ENCODE assay signal across 29 cellular contexts in genomic region chr9:1411826-1412225, GRCh38.
"Had no signal": no experiment of that assay in that cellular context is flagged by ENCODE, and none has a peak within 500 bp of the region (broad histone marks: within the 10 kb centered on the region; RNA-seq: fewer than 3 reads in every experiment).

No MANE protein-coding gene starts in this region.

- DNase-seq: colonic mucosa; cortex of kidney; effector CD8-positive, alpha-beta T cell; effector memory CD8-positive, alpha-beta T cell; endodermal cell; erythroblast; esophagus squamous epithelium; foreskin fibroblast; foreskin melanocyte; gastrocnemius medialis; glutamatergic neuron; head of caudate nucleus; heart right ventricle; hippocampal formation; left cardiac atrium; left ventricle myocardium inferior; lower lobe of right lung; mesenchymal stem cell; mucosa of descending colon; naive B cell; naive thymus-derived CD8-positive, alpha-beta T cell had no signal

- H3K27ac ChIP-seq: colonic mucosa, epithelial cell of prostate, esophagus squamous epithelium, gastrocnemius medialis, heart right ventricle, left ventricle myocardium inferior, lower lobe of right lung had no signal

- H3K4me1 ChIP-seq: colonic mucosa, esophagus squamous epithelium, gastrocnemius medialis, heart right ventricle, left ventricle myocardium inferior, lower lobe of right lung had no signal

- FAIRE-seq: endometrium, islet of Langerhans, keratinocyte had no signal

- H3K27ac Mint-ChIP-seq: dendritic cell treated with granulocyte-macrophage colony-stimulating factor and Interleukin-4, amounts not matched to agents 40 ng/mL and 50 ng/mL, for 4 days; effector memory CD8-positive, alpha-beta T cell; endodermal cell; mesothelial cell of epicardium; naive B cell; naive thymus-derived CD8-positive, alpha-beta T cell had no signal

- H3K4me1 Mint-ChIP-seq: endodermal cell; mesothelial cell of epicardium; naive B cell; naive thymus-derived CD8-positive, alpha-beta T cell had no signal

- H3K36me3 ChIP-seq: colonic mucosa, esophagus squamous epithelium, gastrocnemius medialis, heart right ventricle, left ventricle myocardium inferior, lower lobe of right lung had no signal

- H3K9me3 ChIP-seq: colonic mucosa, esophagus squamous epithelium, gastrocnemius medialis, heart right ventricle, left ventricle myocardium inferior, lower lobe of right lung, mucosa of descending colon had no signal

- H3K36me3 Mint-ChIP-seq: mesothelial cell of epicardium; naive B cell; naive thymus-derived CD8-positive, alpha-beta T cell had no signal

- ATAC-seq: effector memory CD8-positive, alpha-beta T cell; esophagus mucosa; gastrocnemius medialis; heart right ventricle; left cardiac atrium; left lobe of liver; lower lobe of right lung; mucosa of descending colon; naive thymus-derived CD8-positive, alpha-beta T cell had no signal

- H3K4me3 ChIP-seq: colonic mucosa, esophagus squamous epithelium, gastrocnemius medialis, heart right ventricle, left ventricle myocardium inferior, lower lobe of right lung, mucosa of descending colon had no signal

- H3K4me3 Mint-ChIP-seq: dendritic cell treated with granulocyte-macrophage colony-stimulating factor and Interleukin-4, amounts not matched to agents 40 ng/mL and 50 ng/mL, for 4 days; effector memory CD8-positive, alpha-beta T cell; endodermal cell; mesothelial cell of epicardium; naive B cell; naive thymus-derived CD8-positive, alpha-beta T cell had no signal

- H3K9me3 Mint-ChIP-seq: effector memory CD8-positive, alpha-beta T cell had no signal

- H3K27me3 ChIP-seq: colonic mucosa, esophagus squamous epithelium, gastrocnemius medialis, heart right ventricle had no signal

- H3K27me3 Mint-ChIP-seq: dendritic cell treated with granulocyte-macrophage colony-stimulating factor and Interleukin-4, amounts not matched to agents 40 ng/mL and 50 ng/mL, for 4 days; effector memory CD8-positive, alpha-beta T cell had no signal
